ENCODE assay signal across 1 cellular context in genomic region chr3:170360916-170361315, GRCh38.
TF ChIP-seq lines count a peak whose summit lies in the region.

No MANE protein-coding gene starts in this region.

TF ChIP-seq in HepG2, 621 proteins besides CTCF, POLR2A, EP300 and RAD21:
- TF ChIP-seq ISL2 (CRISPR knock-in tag; IDR thresholded peaks at IDR 0.05): no peak
- no peak for TF ChIP-seq ZBTB43 (CRISPR knock-in tag; conservative IDR thresholded peaks at IDR 0.05)
- no peak for TF ChIP-seq KLF9 (CRISPR knock-in tag; IDR thresholded peaks at IDR 0.05; ENCODE audit: low read depth)
- TF ChIP-seq TBP (CRISPR knock-in tag; IDR thresholded peaks at IDR 0.05): no peak
- no peak for TF ChIP-seq ZNF143 (CRISPR knock-in tag; IDR thresholded peaks at IDR 0.05)
- no peak for TF ChIP-seq PBX3 (CRISPR knock-in tag; IDR thresholded peaks at IDR 0.05; ENCODE audit: borderline replicate concordance)
- TF ChIP-seq RXRA (CRISPR knock-in tag; IDR thresholded peaks at IDR 0.05): no peak
- TF ChIP-seq ZNF678 (CRISPR knock-in tag; IDR thresholded peaks at IDR 0.05): no peak
- no peak for TF ChIP-seq ELF1 (CRISPR knock-in tag; IDR thresholded peaks at IDR 0.05)
- TF ChIP-seq ARNT (IDR thresholded peaks at IDR 0.05): no peak
- TF ChIP-seq RNF2 (conservative IDR thresholded peaks at IDR 0.05; ENCODE audit: low read depth): no peak
